Comparison of ENCODE assay signal across 17 cellular contexts in genomic region chr1:107262472-107263286, GRCh38.
A peak's percentile ranks its signal among the peaks of the same experiment; 100 is the strongest.
DNase-seq lines count a peak whose midpoint lies in the region; FAIRE-seq and TF ChIP-seq lines count a peak whose summit lies in the region.
"Had no signal": no experiment of that assay in that cellular context is flagged by ENCODE, and none has a peak within 500 bp of the region (broad histone marks: within the 10 kb centered on the region; RNA-seq: fewer than 3 reads in every experiment).

No MANE protein-coding gene starts in this region.

- no peaks in the 10 kb centered on the region for H3K9me3 ChIP-seq in small intestine (ENCODE audit: control insufficient read depth, low read depth)
- H3K9me3 ChIP-seq: right atrium auricular region had no signal

- TF ChIP-seq POLR2A in H54 (IDR thresholded peaks at IDR 0.05; ENCODE audit: low read depth, low read length), result no peak

- in situ Hi-C loops in astrocyte of the spinal cord (cut with HindIII; ENCODE audit: low sequenced_read_pairs), result no loop called here

- H3K27ac ChIP-seq in small intestine (ENCODE audit: low read depth in 1 of 2, low read length in 1 of 2), result no peak overlapping the region
- H3K27ac ChIP-seq: right atrium auricular region had no signal

- H3K4me1 ChIP-seq in small intestine (ENCODE audit: control insufficient read depth in 2 of 2, insufficient read depth in 1 of 2, low read depth in 1 of 2, low read length in 1 of 2), result no peaks in the 10 kb centered on the region
- H3K4me1 ChIP-seq: right atrium auricular region had no signal

- peak; percentile 26 for DNase-seq in AG20443 (ENCODE audit: low spot score)
- no peak for DNase-seq in H54 (ENCODE audit: insufficient read length, low spot score)
- peak; percentile 25 for DNase-seq in astrocyte of the spinal cord (ENCODE audit: low read depth, low spot score)
- peak; percentile 53 for DNase-seq in kidney tubule cell (ENCODE audit: low spot score)
- no peak for DNase-seq in NCI-H1930 (lab: John Stamatoyannopoulos, UW)
- DNase-seq in small intestine, result no peak
- DNase-seq in ureter (ENCODE audit: low spot score), result no peak
- DNase-seq: activated CD4-positive, alpha-beta T cell treated with anti-CD3 and anti-CD28 coated beads, Interleukin-2, amount 10 ng/mL, durations not matched to agents 24 days and 14 days; activated naive CD8-positive, alpha-beta T cell treated with anti-CD3 and anti-CD28 coated beads, Interleukin-2, amount 10 ng/mL, durations not matched to agents 7 days and 5 days; CD8-positive, alpha-beta memory T cell; DMS79; NCI-H510A treated with DMSO at 0.1 percent for 48 hours; occipital lobe; SHP77; T-helper 1 cell had no signal

- WGBS in small intestine, 3 donors, result 70 to 86% (median 84%) methylated on average over 5 of the region's 5 CpGs

- H3K27me3 ChIP-seq in small intestine (ENCODE audit: control insufficient read depth in 2 of 2, insufficient read depth in 2 of 2, low read length in 2 of 2), result no peaks in the 10 kb centered on the region
- H3K27me3 ChIP-seq: right atrium auricular region had no signal

- no peak for TF ChIP-seq CTCF in astrocyte of the spinal cord (IDR thresholded peaks at IDR 0.05; ENCODE audit: low read depth, low read length)

- FAIRE-seq in H54 (lab: Jason Lieb, UNC) (peak; percentile 50), small intestine (lab: Jason Lieb, UNC) (no peak)
- FAIRE-seq: GM18507 had no signal

- H3K4me3 ChIP-seq in astrocyte of the spinal cord (ENCODE audit: low read depth, low read length) (no peak overlapping the region), small intestine (ENCODE audit: low read depth in 1 of 2, low read length in 2 of 2) (no peak overlapping the region)
- H3K4me3 ChIP-seq: right atrium auricular region had no signal

- no peaks in the 10 kb centered on the region for H3K36me3 ChIP-seq in small intestine (ENCODE audit: control insufficient read depth in 2 of 2, insufficient read depth in 2 of 2, low read length in 2 of 2)
- H3K36me3 ChIP-seq: right atrium auricular region had no signal

Comparison
In these comparisons a context has a peak if more than half of its experiments do, and no peak if none do; other contexts are left out.
1. DNase-seq: peak in AG20443 (single experiment), astrocyte of the spinal cord (single experiment) and kidney tubule cell (single experiment); none in H54 (single experiment), NCI-H1930 (0 of 2), small intestine (single experiment) and ureter (single experiment).